In genomic region chr2:32404691-32405090, GRCh38 we compare ENCODE assay signal across 29 cellular contexts.
"Had no signal": no experiment of that assay in that cellular context is flagged by ENCODE, and none has a peak within 500 bp of the region (broad histone marks: within the 10 kb centered on the region; RNA-seq: fewer than 3 reads in every experiment).

No MANE protein-coding gene starts in this region.

- ATAC-seq: effector memory CD8-positive, alpha-beta T cell; esophagus mucosa; gastrocnemius medialis; heart right ventricle; left cardiac atrium; left lung; left ventricle myocardium superior; lower lobe of right lung; mucosa of descending colon; naive thymus-derived CD8-positive, alpha-beta T cell had no signal

- H3K27me3 Mint-ChIP-seq: effector memory CD8-positive, alpha-beta T cell; naive B cell; naive thymus-derived CD8-positive, alpha-beta T cell had no signal

- H3K4me1 Mint-ChIP-seq: endodermal cell, mesothelial cell of epicardium, naive B cell had no signal

- H3K4me3 ChIP-seq: coronary artery, dorsolateral prefrontal cortex, esophagus squamous epithelium, gastrocnemius medialis, heart right ventricle, left lung, lower lobe of right lung, mucosa of descending colon had no signal

- H3K27me3 ChIP-seq: dorsolateral prefrontal cortex, esophagus squamous epithelium, gastrocnemius medialis, heart right ventricle, left lung had no signal

- H3K4me1 ChIP-seq: esophagus squamous epithelium, heart right ventricle, left lung, lower lobe of right lung had no signal

- H3K27ac Mint-ChIP-seq: effector memory CD8-positive, alpha-beta T cell; endodermal cell; mesothelial cell of epicardium; naive thymus-derived CD8-positive, alpha-beta T cell had no signal

- H3K9me3 ChIP-seq: esophagus squamous epithelium, gastrocnemius medialis, heart right ventricle, left lung, lower lobe of right lung, mucosa of descending colon had no signal

- H3K4me3 Mint-ChIP-seq: effector memory CD8-positive, alpha-beta T cell; endodermal cell; mesothelial cell of epicardium; naive B cell; naive thymus-derived CD8-positive, alpha-beta T cell had no signal

- FAIRE-seq: endometrium, islet of Langerhans, keratinocyte had no signal

- DNase-seq: dermis blood vessel endothelial cell; dorsolateral prefrontal cortex; effector CD8-positive, alpha-beta T cell; effector memory CD8-positive, alpha-beta T cell; endodermal cell; erythroblast; esophagus squamous epithelium; foreskin fibroblast; foreskin melanocyte; gastrocnemius medialis; glutamatergic neuron; head of caudate nucleus; heart right ventricle; hippocampal formation; left cardiac atrium; left lung; left ventricle myocardium superior; lower lobe of right lung; mesenchymal stem cell; mucosa of descending colon; naive B cell; naive thymus-derived CD8-positive, alpha-beta T cell had no signal

- H3K9me3 Mint-ChIP-seq: effector memory CD8-positive, alpha-beta T cell; endodermal cell; mesothelial cell of epicardium; naive B cell; naive thymus-derived CD8-positive, alpha-beta T cell had no signal

- H3K27ac ChIP-seq: coronary artery, dorsolateral prefrontal cortex, epithelial cell of prostate, esophagus squamous epithelium, gastrocnemius medialis, heart right ventricle, left lung, lower lobe of right lung had no signal
